ENCODE assay signal across 24 cellular contexts in genomic region chrX:114338870-114339269, GRCh38.
"Had no signal": no experiment of that assay in that cellular context is flagged by ENCODE, and none has a peak within 500 bp of the region (broad histone marks: within the 10 kb centered on the region; RNA-seq: fewer than 3 reads in every experiment).

No MANE protein-coding gene starts in this region.

- FAIRE-seq: small intestine had no signal

- ATAC-seq: natural killer cell; psoas muscle; right cardiac atrium; right lobe of liver; stimulated activated effector memory CD8-positive, alpha-beta T cell treated with anti-CD3 and anti-CD28 coated beads, Interleukin-12 subunit alpha, Interleukin-12 subunit beta, amount 100 ng/mL, for 72 hours; stimulated activated naive B cell treated with anti-CD40 and anti-IgM and Interleukin-4, amounts not matched to agents 10 μg/mL and 1 μg/mL and 100 μg/mL, for 72 hours; upper lobe of right lung had no signal

- DNase-seq: natural killer cell; occipital lobe; ovary; psoas muscle; right cardiac atrium; right lobe of liver; sigmoid colon; small intestine; stimulated activated CD4-positive, alpha-beta T cell treated with anti-CD3 and anti-CD28 coated beads, Interleukin-15, amount 100 ng/mL, for 24 hours; stimulated activated CD4-positive, alpha-beta T cell treated with anti-CD3 and anti-CD28 coated beads, Interleukin-2, amount 100 ng/mL, for 24 hours; stimulated activated CD4-positive, alpha-beta T cell treated with anti-CD3 and anti-CD28 coated beads, Interleukin-2, amount 100 ng/mL, for 48 hours; stimulated activated CD4-positive, alpha-beta T cell treated with anti-CD3 and anti-CD28 coated beads, Interleukin-4, amount 100 ng/mL, for 24 hours; stimulated activated naive B cell treated with anti-CD40 and anti-IgM and Interleukin-4, amounts not matched to agents 10 μg/mL and 1 μg/mL and 100 μg/mL, for 72 hours; stimulated activated naive CD4-positive, alpha-beta T cell treated with Interleukin-2 at 50 U/mL for 16 hours; substantia nigra; testis; tibial artery; transverse colon; upper lobe of right lung; uterus had no signal

- H3K4me2 ChIP-seq: neural progenitor cell had no signal

- H3K36me3 ChIP-seq: neural progenitor cell, ovary, right lobe of liver, sigmoid colon, suprapubic skin, tibial artery, transverse colon, upper lobe of right lung, uterus had no signal

- H3K27me3 ChIP-seq: neural progenitor cell, ovary, sigmoid colon, suprapubic skin, testis, tibial artery, transverse colon, upper lobe of right lung had no signal

- H3K4me3 ChIP-seq: neural progenitor cell, ovary, psoas muscle, right lobe of liver, sigmoid colon, suprapubic skin, testis, tibial artery, transverse colon, upper lobe of right lung, uterus had no signal

- H3K79me2 ChIP-seq: parathyroid adenoma had no signal

- H2AFZ ChIP-seq: neural progenitor cell, parathyroid adenoma had no signal

- H3K4me1 ChIP-seq: neural progenitor cell, parathyroid adenoma, psoas muscle, right lobe of liver, sigmoid colon, suprapubic skin, testis, tibial artery, transverse colon, upper lobe of right lung, uterus had no signal

- H3K27ac ChIP-seq: neural progenitor cell, ovary, parathyroid adenoma, psoas muscle, right lobe of liver, sigmoid colon, suprapubic skin, testis, tibial artery, transverse colon, upper lobe of right lung, uterus had no signal

- H3K9ac ChIP-seq: neural progenitor cell, parathyroid adenoma had no signal

- H3K9me3 ChIP-seq: ovary, right lobe of liver, sigmoid colon, suprapubic skin, testis, transverse colon, upper lobe of right lung, uterus had no signal
